Comparison of ENCODE assay signal across 9 cellular contexts in genomic region chr7:90749774-90750173, GRCh38.
DNase-seq lines count a peak whose midpoint lies in the region; ATAC-seq and TF ChIP-seq lines count a peak whose summit lies in the region.
"Had no signal": no experiment of that assay in that cellular context is flagged by ENCODE, and none has a peak within 500 bp of the region (broad histone marks: within the 10 kb centered on the region; RNA-seq: fewer than 3 reads in every experiment).

No MANE protein-coding gene starts in this region.

- peak; percentile 76 for ATAC-seq in HG02885 (IDR thresholded peaks at IDR 0.05; ENCODE audit: poor library complexity, unreplicated experiment)
- ATAC-seq in SK-N-SH treated with all-trans-retinoic acid at 6 μM for 48 hours: peak; percentile 89

- no peak overlapping the region for H3K4me3 ChIP-seq in right atrium auricular region
- H3K4me3 ChIP-seq: esophagus squamous epithelium had no signal

- H3K27me3 ChIP-seq in right atrium auricular region: no peaks in the 10 kb centered on the region
- H3K27me3 ChIP-seq: esophagus squamous epithelium had no signal

- peak in 2 of 3 experiments; percentile 12 for TF ChIP-seq CTCF in nephron (IDR thresholded peaks at IDR 0.05; ENCODE audit: unreplicated experiment in 3 of 3)
- TF ChIP-seq CTCF in right atrium auricular region (IDR thresholded peaks at IDR 0.05): no peak
- TF ChIP-seq CTCF in endothelial cell (IDR thresholded peaks at IDR 0.05; ENCODE audit: unreplicated experiment): no peak

- DNase-seq in DMS153 (lab: John Stamatoyannopoulos, UW) (peak; percentile 30), DMS153 treated with DMSO at 0.1 percent for 48 hours (lab: John Stamatoyannopoulos, UW; ENCODE audit: unreplicated experiment) (no peak), right atrium auricular region (ENCODE audit: low spot score) (no peak), T-helper 9 cell (no peak), endothelial cell (ENCODE audit: low spot score) (no peak)
- DNase-seq: esophagus squamous epithelium had no signal

- H3K27me3 Mint-ChIP-seq in nephron (ENCODE audit: low read depth) (no peaks in the 10 kb centered on the region), endothelial cell (ENCODE audit: unreplicated experiment) (no peaks in the 10 kb centered on the region)

- H3K9me3 Mint-ChIP-seq in nephron (no peaks in the 10 kb centered on the region), endothelial cell (ENCODE audit: unreplicated experiment) (no peaks in the 10 kb centered on the region)

- H3K9me3 ChIP-seq in right atrium auricular region: no peaks in the 10 kb centered on the region
- H3K9me3 ChIP-seq: esophagus squamous epithelium had no signal

- H3K4me1 Mint-ChIP-seq in nephron: peaks cover 4% of the 10 kb centered on the region
- H3K4me1 Mint-ChIP-seq in endothelial cell (ENCODE audit: unreplicated experiment): no peaks in the 10 kb centered on the region

- no peak overlapping the region for H3K27ac Mint-ChIP-seq in nephron
- no peak overlapping the region for H3K27ac Mint-ChIP-seq in endothelial cell (ENCODE audit: unreplicated experiment)

- no peak overlapping the region for H3K27ac ChIP-seq in right atrium auricular region
- H3K27ac ChIP-seq: esophagus squamous epithelium had no signal

- no peaks in the 10 kb centered on the region for H3K36me3 ChIP-seq in right atrium auricular region
- H3K36me3 ChIP-seq: esophagus squamous epithelium had no signal

- H3K4me3 Mint-ChIP-seq in nephron (no peak overlapping the region), endothelial cell (ENCODE audit: unreplicated experiment) (no peak overlapping the region)

- H3K36me3 Mint-ChIP-seq in nephron (ENCODE audit: low read depth): peaks cover 25% of the 10 kb centered on the region
- peaks cover 3% of the 10 kb centered on the region for H3K36me3 Mint-ChIP-seq in endothelial cell (ENCODE audit: low read depth, unreplicated experiment)

- H3K4me1 ChIP-seq in right atrium auricular region: no peaks in the 10 kb centered on the region

TF ChIP-seq in SK-N-SH treated with all-trans-retinoic acid at 6 μM for 48 hours, 23 proteins besides CTCF, POLR2A, EP300 and RAD21:
- TF ChIP-seq CSRNP3 (CRISPR knock-in tag; IDR thresholded peaks at IDR 0.05) (no peak), TOX (CRISPR knock-in tag; IDR thresholded peaks at IDR 0.05; ENCODE audit: borderline replicate concordance) (no peak), POU6F1 (CRISPR knock-in tag; IDR thresholded peaks at IDR 0.05; ENCODE audit: borderline replicate concordance, low read depth) (no peak), ZC3H10 (CRISPR knock-in tag; IDR thresholded peaks at IDR 0.05) (no peak), ZFP30 (CRISPR knock-in tag; IDR thresholded peaks at IDR 0.05) (no peak), RARB (CRISPR knock-in tag; IDR thresholded peaks at IDR 0.05) (no peak), TCF4 (CRISPR knock-in tag; IDR thresholded peaks at IDR 0.05; ENCODE audit: borderline replicate concordance) (no peak), ARNTL (CRISPR knock-in tag; IDR thresholded peaks at IDR 0.05; ENCODE audit: borderline replicate concordance, low read depth) (no peak), ZFP3 (CRISPR knock-in tag; IDR thresholded peaks at IDR 0.05) (no peak), SNAI2 (CRISPR knock-in tag; IDR thresholded peaks at IDR 0.05) (no peak), ISL1 (CRISPR knock-in tag; IDR thresholded peaks at IDR 0.05) (no peak), TSHZ2 (CRISPR knock-in tag; IDR thresholded peaks at IDR 0.05) (no peak), GLIS3 (CRISPR knock-in tag; IDR thresholded peaks at IDR 0.05) (no peak), ZNF8 (CRISPR knock-in tag; IDR thresholded peaks at IDR 0.05) (no peak), CSDC2 (CRISPR knock-in tag; IDR thresholded peaks at IDR 0.05) (no peak), PATZ1 (CRISPR knock-in tag; IDR thresholded peaks at IDR 0.05; ENCODE audit: borderline replicate concordance) (no peak), ESRRG (CRISPR knock-in tag; IDR thresholded peaks at IDR 0.05) (no peak), OSR1 (CRISPR knock-in tag; IDR thresholded peaks at IDR 0.05) (no peak), PPARA (CRISPR knock-in tag; IDR thresholded peaks at IDR 0.05; ENCODE audit: borderline replicate concordance) (no peak), BACH2 (CRISPR knock-in tag; IDR thresholded peaks at IDR 0.05; ENCODE audit: borderline replicate concordance) (no peak)

Comparison
In these comparisons a context has a peak if more than half of its experiments do, and no peak if none do; other contexts are left out.
1. CTCF ChIP-seq: peak in nephron (2 of 3); none in right atrium auricular region (0 of 2) and endothelial cell (single experiment).